Comparison of ENCODE assay signal across 20 cellular contexts in genomic region chr1:38577385-38577784, GRCh38.
DNase-seq lines count a peak whose midpoint lies in the region; ATAC-seq and TF ChIP-seq lines count a peak whose summit lies in the region.
"Had no signal": no experiment of that assay in that cellular context is flagged by ENCODE, and none has a peak within 500 bp of the region (broad histone marks: within the 10 kb centered on the region; RNA-seq: fewer than 3 reads in every experiment).

No MANE protein-coding gene starts in this region.

- TF ChIP-seq POLR2A in IMR-90 (IDR thresholded peaks at IDR 0.05; ENCODE audit: low read depth, low read length), result no peak

- no peak overlapping the region for H4K8ac ChIP-seq in IMR-90 (ENCODE audit: low read depth in 2 of 2, low read length in 2 of 2)

- H3K18ac ChIP-seq in IMR-90 (ENCODE audit: low read depth, low read length), result no peak overlapping the region

- H3K4ac ChIP-seq in IMR-90 (ENCODE audit: low read depth, low read length), result no peak overlapping the region

- no peak for DNase-seq in T-helper 2 cell treated with Interferon-gamma antibody and Interleukin-4, amounts not matched to agents 5 μg/mL and 100 μg/mL, for 36 hours (ENCODE audit: low spot score)
- no peak for DNase-seq in T-helper 2 cell
- DNase-seq in IMR-90, result no peak
- no peak for DNase-seq in left lung
- DNase-seq in progenitor cell of endocrine pancreas (ENCODE audit: low spot score, unreplicated experiment), result no peak
- no peak for DNase-seq in RPMI8226
- DNase-seq in activated CD4-positive, alpha-beta memory T cell treated with anti-CD3 and anti-CD28 coated beads, Interleukin-2, amount 10 ng/mL, durations not matched to agents 7 days and 5 days, result no peak
- DNase-seq: BE2C; CD4-positive, alpha-beta T cell; EL; HCEC 1CT; NCI-H1048; NCI-H146; NCI-H2081 treated with DMSO at 0.1 percent for 48 hours; NCI-H510A treated with DMSO at 0.1 percent for 48 hours; PC-9 had no signal

- no peaks in the 10 kb centered on the region for H3K36me3 Mint-ChIP-seq in T-helper 2 cell treated with Interferon-gamma antibody and Interleukin-4, amounts not matched to agents 5 μg/mL and 100 μg/mL, for 36 hours (ENCODE audit: low read depth)
- H3K36me3 Mint-ChIP-seq in progenitor cell of endocrine pancreas (ENCODE audit: insufficient read depth), result no peaks in the 10 kb centered on the region
- no peaks in the 10 kb centered on the region for H3K36me3 Mint-ChIP-seq in activated CD4-positive, alpha-beta memory T cell treated with anti-CD3 and anti-CD28 coated beads, Interleukin-2, amount 10 ng/mL, durations not matched to agents 7 days and 5 days (ENCODE audit: low read depth)

- no peak for TF ChIP-seq RAD21 in IMR-90 (IDR thresholded peaks at IDR 0.05; ENCODE audit: low read length)

- H3K4me2 ChIP-seq in IMR-90 (ENCODE audit: low read depth, low read length), result no peak overlapping the region
- H3K4me2 ChIP-seq: KMS-11, PC-9 had no signal

- H3K27me3 Mint-ChIP-seq in T-helper 2 cell treated with Interferon-gamma antibody and Interleukin-4, amounts not matched to agents 5 μg/mL and 100 μg/mL, for 36 hours (ENCODE audit: low read depth), result peaks cover 60% of the 10 kb centered on the region
- H3K27me3 Mint-ChIP-seq in progenitor cell of endocrine pancreas, result peaks cover 79% of the 10 kb centered on the region
- H3K27me3 Mint-ChIP-seq in activated CD4-positive, alpha-beta memory T cell treated with anti-CD3 and anti-CD28 coated beads, Interleukin-2, amount 10 ng/mL, durations not matched to agents 7 days and 5 days, result peaks cover 68% of the 10 kb centered on the region

- no peaks in the 10 kb centered on the region for H4K20me1 ChIP-seq in IMR-90 (ENCODE audit: insufficient read depth, low read length)

- intact Hi-C loops in IMR-90 (cut with micrococcal nuclease), result no loop called here
- intact Hi-C loops in left lung (cut with DNase I), result no loop called here

- in situ Hi-C loops in IMR-90 (cut with MboI; ENCODE audit: low sequenced_read_pairs), result no loop called here

- H2BK15ac ChIP-seq in IMR-90 (ENCODE audit: low read depth, low read length), result no peak overlapping the region

- no peak overlapping the region for H3K23ac ChIP-seq in IMR-90 (ENCODE audit: low read depth, low read length)

- ATAC-seq in IMR-90 (ENCODE audit: low read depth) (no peak), left lung (peak; percentile 47), HG02981 (IDR thresholded peaks at IDR 0.05; ENCODE audit: unreplicated experiment) (no peak)
- ATAC-seq: HepG2 had no signal

- H2BK120ac ChIP-seq in IMR-90 (ENCODE audit: low read depth, low read length), result no peak overlapping the region

- H3K4me1 ChIP-seq in IMR-90 (ENCODE audit: control insufficient read depth, insufficient read depth, low read length) (no peaks in the 10 kb centered on the region), left lung (peaks cover 5 to 17% of the 10 kb centered on the region in 2 donors)
- H3K4me1 ChIP-seq: BE2C had no signal

- H4K5ac ChIP-seq in IMR-90 (ENCODE audit: low read depth, low read length), result no peak overlapping the region

- no peak overlapping the region for H3K14ac ChIP-seq in IMR-90 (replicated peaks; ENCODE audit: low read depth, low read length)

- H3K4me1 Mint-ChIP-seq in T-helper 2 cell treated with Interferon-gamma antibody and Interleukin-4, amounts not matched to agents 5 μg/mL and 100 μg/mL, for 36 hours (ENCODE audit: low read depth), result peaks cover 9% of the 10 kb centered on the region
- peaks cover 5% of the 10 kb centered on the region for H3K4me1 Mint-ChIP-seq in progenitor cell of endocrine pancreas (ENCODE audit: low read depth)
- peaks cover 8% of the 10 kb centered on the region for H3K4me1 Mint-ChIP-seq in activated CD4-positive, alpha-beta memory T cell treated with anti-CD3 and anti-CD28 coated beads, Interleukin-2, amount 10 ng/mL, durations not matched to agents 7 days and 5 days

- H3K27ac ChIP-seq in IMR-90 (ENCODE audit: insufficient read depth, low read length), result no peak overlapping the region
- no peak overlapping the region for H3K27ac ChIP-seq in left lung
- H3K27ac ChIP-seq: 22Rv1, KMS-11, PC-9 had no signal

- H2AK5ac ChIP-seq in IMR-90 (ENCODE audit: low read depth, low read length), result no peak overlapping the region

- no peaks in the 10 kb centered on the region for H3K9me3 ChIP-seq in IMR-90 (ENCODE audit: control insufficient read depth, insufficient read depth, low read length)
- no peaks in the 10 kb centered on the region for H3K9me3 ChIP-seq in left lung
- H3K9me3 ChIP-seq: BE2C had no signal

- no CpG with 5 or more reads among the region's 4 CpGs for WGBS in IMR-90 (ENCODE audit: extremely low coverage in 2 of 2, insufficient read length in 1 of 2), 2 experiments

- POLR2A ChIA-PET in IMR-90 (lab: Charles Lee; ENCODE audit: unreplicated experiment), result no interaction called here
- POLR2A ChIA-PET in activated CD4-positive, alpha-beta memory T cell treated with anti-CD3 and anti-CD28 coated beads, Interleukin-2, amount 10 ng/mL, durations not matched to agents 7 days and 5 days (lab: Charles Lee), result no interaction called here

- H3K27ac Mint-ChIP-seq in T-helper 2 cell treated with Interferon-gamma antibody and Interleukin-4, amounts not matched to agents 5 μg/mL and 100 μg/mL, for 36 hours, result no peak overlapping the region
- no peak overlapping the region for H3K27ac Mint-ChIP-seq in progenitor cell of endocrine pancreas
- H3K27ac Mint-ChIP-seq in activated CD4-positive, alpha-beta memory T cell treated with anti-CD3 and anti-CD28 coated beads, Interleukin-2, amount 10 ng/mL, durations not matched to agents 7 days and 5 days, result no peak overlapping the region
- H3K27ac Mint-ChIP-seq: CD4-positive, alpha-beta T cell had no signal

- no peak overlapping the region for H3K56ac ChIP-seq in IMR-90 (ENCODE audit: extremely low read depth, insufficient read depth, low read length)

- H4K91ac ChIP-seq in IMR-90 (ENCODE audit: insufficient read depth, low read depth, low read length), result no peak overlapping the region

- TF ChIP-seq CTCF in IMR-90 (conservative IDR thresholded peaks at IDR 0.05; ENCODE audit: low read depth, low read length) (no peak), left lung (IDR thresholded peaks at IDR 0.05) (no peak), progenitor cell of endocrine pancreas (IDR thresholded peaks at IDR 0.05; ENCODE audit: unreplicated experiment) (no peak)

- dilution Hi-C loops in IMR-90 (cut with HindIII; ENCODE audit: low sequenced_read_pairs, unreplicated experiment), result no loop called here

- no peak overlapping the region for H2BK5ac ChIP-seq in IMR-90 (ENCODE audit: low read depth, low read length, poor library complexity, severe bottlenecking)

- peak overlapping the region; percentile 28 for H2AK9ac ChIP-seq in IMR-90 (replicated peaks; ENCODE audit: low read depth, low read length, poor library complexity)

- no peak overlapping the region for H2BK20ac ChIP-seq in IMR-90 (ENCODE audit: low read depth, low read length)

- H3K36me3 ChIP-seq in IMR-90 (ENCODE audit: control insufficient read depth, insufficient read depth, low read length) (no peaks in the 10 kb centered on the region), left lung (no peaks in the 10 kb centered on the region)
- H3K36me3 ChIP-seq: BE2C had no signal

- peak overlapping the region; percentile 67 for H3K4me3 Mint-ChIP-seq in T-helper 2 cell treated with Interferon-gamma antibody and Interleukin-4, amounts not matched to agents 5 μg/mL and 100 μg/mL, for 36 hours
- peak overlapping the region; percentile 71 for H3K4me3 Mint-ChIP-seq in progenitor cell of endocrine pancreas (ENCODE audit: low read depth)
- H3K4me3 Mint-ChIP-seq in activated CD4-positive, alpha-beta memory T cell treated with anti-CD3 and anti-CD28 coated beads, Interleukin-2, amount 10 ng/mL, durations not matched to agents 7 days and 5 days, result no peak overlapping the region

- H3K9me1 ChIP-seq in IMR-90 (ENCODE audit: insufficient read depth, low read length), result no peaks in the 10 kb centered on the region

- CTCF ChIA-PET in IMR-90 (lab: Yijun Ruan, JAX), result interaction anchor here (1.5 kb wide), 1 partner anchor 10 kb away, joined by 4 read pairs; no protein-coding TSS in a partner anchor
- CTCF ChIA-PET in activated CD4-positive, alpha-beta memory T cell treated with anti-CD3 and anti-CD28 coated beads, Interleukin-2, amount 10 ng/mL, durations not matched to agents 7 days and 5 days (lab: Charles Lee), result interaction anchor here (0.6 kb wide), 1 partner anchor 388 kb away, joined by 3 read pairs; no protein-coding TSS in a partner anchor

- H2AFZ ChIP-seq in IMR-90 (replicated peaks; ENCODE audit: low read length, poor library complexity), result no peak overlapping the region
- H2AFZ ChIP-seq: PC-9 had no signal

- no peak overlapping the region for H3K9ac ChIP-seq in IMR-90 (ENCODE audit: low read depth, low read length)
- H3K9ac ChIP-seq: KMS-11 had no signal

- H3K4me3 ChIP-seq in IMR-90 (ENCODE audit: insufficient read depth, low read depth, low read length) (no peak overlapping the region), left lung (no peak overlapping the region)
- H3K4me3 ChIP-seq: PC-9 had no signal

- no peaks in the 10 kb centered on the region for H3K9me3 Mint-ChIP-seq in T-helper 2 cell treated with Interferon-gamma antibody and Interleukin-4, amounts not matched to agents 5 μg/mL and 100 μg/mL, for 36 hours
- no peaks in the 10 kb centered on the region for H3K9me3 Mint-ChIP-seq in progenitor cell of endocrine pancreas (ENCODE audit: low read depth)
- no peaks in the 10 kb centered on the region for H3K9me3 Mint-ChIP-seq in activated CD4-positive, alpha-beta memory T cell treated with anti-CD3 and anti-CD28 coated beads, Interleukin-2, amount 10 ng/mL, durations not matched to agents 7 days and 5 days
- H3K9me3 Mint-ChIP-seq: CD4-positive, alpha-beta T cell had no signal

- no TSS peak for BruUV-seq in IMR-90 (replicated peaks; lab: Mats Ljungman, UMichigan)

- H3K27me3 ChIP-seq in IMR-90 (ENCODE audit: control insufficient read depth, insufficient read depth, low read length), result peaks cover 11% of the 10 kb centered on the region; the same call in 1 of the 2 replicates
- peaks cover 16 to 52% of the 10 kb centered on the region in 2 donors for H3K27me3 ChIP-seq in left lung

- no peaks in the 10 kb centered on the region for H3K79me1 ChIP-seq in IMR-90 (ENCODE audit: low read depth in 1 of 2, low read length in 2 of 2)

TF ChIP-seq in IMR-90, 13 proteins besides CTCF, POLR2A, EP300 and RAD21 (continues in another document):
- TF ChIP-seq FOS (IDR thresholded peaks at IDR 0.05; ENCODE audit: low read depth, low read length) (no peak), CEBPB (IDR thresholded peaks at IDR 0.05; ENCODE audit: low read depth, low read length) (no peak), USF2 (IDR thresholded peaks at IDR 0.05; ENCODE audit: low read depth, low read length) (no peak), BHLHE40 (IDR thresholded peaks at IDR 0.05; ENCODE audit: low read depth, low read length) (no peak), MAZ (IDR thresholded peaks at IDR 0.05; ENCODE audit: borderline replicate concordance, low read depth, low read length) (no peak)
